In genomic region chr12:89087149-89087834, GRCh38 we compare ENCODE assay signal across 19 cellular contexts.
DNase-seq lines count a peak whose midpoint lies in the region; ATAC-seq, FAIRE-seq and TF ChIP-seq lines count a peak whose summit lies in the region.
"Had no signal": no experiment of that assay in that cellular context is flagged by ENCODE, and none has a peak within 500 bp of the region (broad histone marks: within the 10 kb centered on the region; RNA-seq: fewer than 3 reads in every experiment).

No MANE protein-coding gene starts in this region.

- H3K23ac ChIP-seq in H1 (ENCODE audit: insufficient read length) (no peak overlapping the region), mesendoderm (ENCODE audit: low read length) (no peak overlapping the region)

- TF ChIP-seq RAD21 in H1 (IDR thresholded peaks at IDR 0.05 in 1 of 2, conservative IDR thresholded peaks at IDR 0.05 in 1 of 2; ENCODE audit: low read depth in 2 of 2, low read length in 2 of 2): no peak

- H2AK5ac ChIP-seq in H1 (ENCODE audit: low read depth, low read length) (no peak overlapping the region), mesendoderm (ENCODE audit: low read length) (peak overlapping the region; percentile 54)

- peaks cover 40% of the 10 kb centered on the region for H3K4me1 ChIP-seq in HUES6 (ENCODE audit: control insufficient read depth, insufficient read depth, low read length)
- H3K4me1 ChIP-seq in H1 (replicated peaks in 1 of 4; ENCODE audit: control insufficient read depth in 3 of 4, insufficient read depth in 4 of 4, low read length in 3 of 4): peaks cover 2 to 18% (median 14%) of the 10 kb centered on the region in 4 experiments; a peak in 4 of 7 replicates
- H3K4me1 ChIP-seq in mesendoderm (ENCODE audit: control insufficient read depth, low read depth, low read length): peaks cover 11% of the 10 kb centered on the region

- no peak for ATAC-seq in HG03135 (IDR thresholded peaks at IDR 0.05; ENCODE audit: unreplicated experiment)
- ATAC-seq: gastrocnemius medialis; left ventricle myocardium superior; sciatic nerve; stimulated activated memory B cell treated with anti-CD40 and anti-IgM and Interleukin-4, amounts not matched to agents 10 μg/mL and 1 μg/mL and 100 μg/mL, for 72 hours had no signal

- H2BK12ac ChIP-seq in H1 (ENCODE audit: low read depth, low read length): peak overlapping the region; percentile 94

- no peaks in the 10 kb centered on the region for H3K79me1 ChIP-seq in H1 (ENCODE audit: low read depth, low read length)
- H3K79me1 ChIP-seq in mesendoderm (ENCODE audit: low read length): no peaks in the 10 kb centered on the region

- CTCF ChIA-PET in H1 (lab: Charles Lee; ENCODE audit: partially characterized antibody): interaction anchor here (1.3 to 1.4 kb wide), 2 partner anchors 10 to 25 kb away, joined by 3 read pairs; no protein-coding TSS in a partner anchor

- H2BK15ac ChIP-seq in H1 (ENCODE audit: low read length): 0 out of 2 replicates have a peak overlapping the region, but pooled peaks have one; percentile 18
- H2BK15ac ChIP-seq in mesendoderm (replicated peaks; ENCODE audit: low read depth): no peak overlapping the region

- H3K56ac ChIP-seq in H1 (replicated peaks; ENCODE audit: insufficient read length, low read depth, low read length) (no peak overlapping the region), mesendoderm (ENCODE audit: low read length) (peak overlapping the region; percentile 80)

- TF ChIP-seq EP300 in H1 (IDR thresholded peaks at IDR 0.05; ENCODE audit: borderline replicate concordance in 1 of 2, low read depth in 2 of 2, low read length in 2 of 2): no peak

- H3K36me3 ChIP-seq in HUES6 (ENCODE audit: control insufficient read depth, insufficient read depth, low read length): no peaks in the 10 kb centered on the region; the same call in 1 of the 2 replicates
- H3K36me3 ChIP-seq in H1 (ENCODE audit: control insufficient read depth in 2 of 4, insufficient read depth in 4 of 4, low read length in 3 of 4): no peaks in the 10 kb centered on the region; a peak in 1 of 8 replicates
- H3K36me3 ChIP-seq in mesendoderm (ENCODE audit: control insufficient read depth, insufficient read depth, low read length): no peaks in the 10 kb centered on the region
- H3K36me3 ChIP-seq: gastrocnemius medialis, thoracic aorta had no signal

- peak overlapping the region; percentile 12 for H4K91ac ChIP-seq in H1 (replicated peaks; ENCODE audit: insufficient read length, low read length)

- peak overlapping the region; percentile 62 for H2BK120ac ChIP-seq in H1 (replicated peaks; ENCODE audit: low read depth, low read length)
- H2BK120ac ChIP-seq in mesendoderm (ENCODE audit: low read depth, low read length): peak overlapping the region; percentile 1

- H3K79me2 ChIP-seq in H1 (ENCODE audit: control insufficient read depth in 1 of 2, insufficient read depth in 2 of 2, low read length in 2 of 2) (no peaks in the 10 kb centered on the region), mesendoderm (ENCODE audit: control insufficient read depth, insufficient read depth, low read length) (no peaks in the 10 kb centered on the region)

- 62% methylated on average over 6 of the region's 6 CpGs; no CpG with 5 or more reads in 1 of the 2 experiments for WGBS in H1 (ENCODE audit: extremely low coverage in 1 of 2, insufficient coverage in 1 of 2, insufficient read length in 1 of 2, insufficient replicate concordance in 2 of 2, low coverage in 1 of 2, low lambda C conversion rate in 2 of 2, missing lambda C conversion rate in 1 of 2), 2 experiments
- WGBS in mesendoderm (ENCODE audit: extremely low coverage, insufficient coverage, low lambda C conversion rate): no CpG with 5 or more reads among the region's 6 CpGs

- no peak for FAIRE-seq in H1 (lab: Jason Lieb, UNC)

- no peaks in the 10 kb centered on the region for H4K20me1 ChIP-seq in H1 (replicated peaks in 1 of 2; ENCODE audit: control insufficient read depth in 1 of 2, insufficient read depth in 2 of 2, low read length in 2 of 2)

- peak; percentile 87 for DNase-seq in DMS153 (lab: John Stamatoyannopoulos, UW)
- no peak for DNase-seq in H1 (ENCODE audit: low read depth in 1 of 2, low spot score in 2 of 2)
- peak; percentile 92 for DNase-seq in mesendoderm
- no peak for DNase-seq in NCI-H524 (lab: John Stamatoyannopoulos, UW)
- no peak for DNase-seq in OCI-M1 (lab: John Stamatoyannopoulos, UW)
- no peak for DNase-seq in stimulated activated CD4-positive, alpha-beta T cell treated with anti-CD3 and anti-CD28 coated beads, Interleukin-15, amount 100 ng/mL, for 24 hours
- DNase-seq: activated CD4-positive, alpha-beta T cell treated with anti-CD3 and anti-CD28 coated beads, Interleukin-2, amount 10 ng/mL, durations not matched to agents 24 days and 14 days; activated gamma-delta T cell; CD4-positive, alpha-beta memory T cell; gastrocnemius medialis; left ventricle myocardium superior; NCI-H146; NCI-H226; SHP77 treated with DMSO at 0.1 percent for 48 hours had no signal

- H2BK5ac ChIP-seq in H1 (ENCODE audit: low read depth, low read length): peak overlapping the region; percentile 93; the same call in 1 of the 2 replicates
- peak overlapping the region; percentile 97 for H2BK5ac ChIP-seq in mesendoderm (ENCODE audit: low read length)

- peak overlapping the region; percentile 95; the same call in 1 of the 2 replicates for H2BK20ac ChIP-seq in H1 (ENCODE audit: low read length)

- no peak overlapping the region for H3K4me3 ChIP-seq in HUES6 (ENCODE audit: low read depth, low read length)
- H3K4me3 ChIP-seq in H1 (ENCODE audit: extremely low read depth in 1 of 4, insufficient read depth in 2 of 4, low read depth in 3 of 4, low read length in 4 of 4): no peak overlapping the region
- no peak overlapping the region for H3K4me3 ChIP-seq in mesendoderm (ENCODE audit: low read length)
- H3K4me3 ChIP-seq: gastrocnemius medialis, thoracic aorta had no signal

- peak overlapping the region in 1 of 2 experiments; percentile 42; a peak in 1 of 4 replicates for H3K4me2 ChIP-seq in H1 (ENCODE audit: insufficient read depth in 1 of 2, low read depth in 2 of 2, low read length in 2 of 2)
- H3K4me2 ChIP-seq in mesendoderm (ENCODE audit: low read length): no peak overlapping the region

- no peak for TF ChIP-seq CTCF in H1 (IDR thresholded peaks at IDR 0.05; ENCODE audit: control extremely low read depth in 1 of 3, insufficient read depth in 1 of 3, low read depth in 1 of 3, low read length in 3 of 3)

- no peak overlapping the region for H2AFZ ChIP-seq in H1 (ENCODE audit: low read length)

- no peak overlapping the region; the same call in 1 of the 2 replicates for H4K8ac ChIP-seq in H1 (ENCODE audit: extremely low read depth, insufficient read depth, low read length)
- H4K8ac ChIP-seq in mesendoderm (ENCODE audit: low read depth, low read length): no peak overlapping the region

- no peaks in the 10 kb centered on the region for H3K27me3 ChIP-seq in HUES6 (ENCODE audit: control insufficient read depth, insufficient read depth, low read length)
- no peaks in the 10 kb centered on the region for H3K27me3 ChIP-seq in H1 (replicated peaks in 1 of 4; ENCODE audit: control insufficient read depth in 3 of 4, extremely low read depth in 1 of 4, insufficient read depth in 3 of 4, low read length in 3 of 4)
- no peaks in the 10 kb centered on the region for H3K27me3 ChIP-seq in mesendoderm (ENCODE audit: insufficient read depth, low read length, poor library complexity)

- H3K14ac ChIP-seq in H1 (ENCODE audit: insufficient read length): no peak overlapping the region

- no peak overlapping the region for H3K9ac ChIP-seq in HUES6 (ENCODE audit: low read length)
- H3K9ac ChIP-seq in H1 (replicated peaks in 1 of 4; ENCODE audit: extremely low read depth in 1 of 4, low read depth in 3 of 4, low read length in 3 of 4): no peak overlapping the region
- H3K9ac ChIP-seq in mesendoderm (ENCODE audit: low read length): peak overlapping the region; percentile 36

- TF ChIP-seq POLR2A in H1 (IDR thresholded peaks at IDR 0.05; ENCODE audit: control extremely low read depth in 1 of 2, low read depth in 2 of 2, low read length in 2 of 2): no peak

- H3K4ac ChIP-seq in H1 (replicated peaks; ENCODE audit: insufficient read length, low read depth, low read length): no peak overlapping the region
- H3K4ac ChIP-seq in mesendoderm (ENCODE audit: low read depth, low read length): peak overlapping the region; percentile 96

- H3K9me3 ChIP-seq in HUES6 (ENCODE audit: control insufficient read depth, insufficient read depth, low read depth, low read length): peaks cover 32% of the 10 kb centered on the region
- H3K9me3 ChIP-seq in H1 (ENCODE audit: insufficient read depth in 2 of 2, low read depth in 1 of 2, low read length in 1 of 2): peaks cover 18% of the 10 kb centered on the region in 2 experiments
- H3K9me3 ChIP-seq: gastrocnemius medialis, thoracic aorta had no signal

- H4K5ac ChIP-seq in H1 (ENCODE audit: insufficient read length, low read depth, low read length) (no peak overlapping the region), mesendoderm (ENCODE audit: low read length) (peak overlapping the region; percentile 50)

- H3K18ac ChIP-seq in H1 (ENCODE audit: extremely low read depth, low read length): 0 out of 2 replicates have a peak overlapping the region, but pooled peaks have one; percentile 6
- peak overlapping the region; percentile 69 for H3K18ac ChIP-seq in mesendoderm (ENCODE audit: low read length)

- peak overlapping the region; percentile 28; the same call in 1 of the 2 replicates for H3K27ac ChIP-seq in HUES6 (ENCODE audit: low read depth, low read length)
- no peak overlapping the region for H3K27ac ChIP-seq in H1 (ENCODE audit: low read depth, low read length)
- peak overlapping the region; percentile 46 for H3K27ac ChIP-seq in mesendoderm (ENCODE audit: low read depth, low read length)
- H3K27ac ChIP-seq: gastrocnemius medialis, thoracic aorta had no signal

- H3K23me2 ChIP-seq in H1 (ENCODE audit: low read depth, low read length): no peaks in the 10 kb centered on the region

- POLR2A ChIA-PET in H1 (lab: Charles Lee; ENCODE audit: partially characterized antibody): interaction anchor here (0.6 to 2.0 kb wide), 4 partner anchors 10 to 264 kb away, joined by 3 to 7 read pairs (median 4); no protein-coding TSS in a partner anchor

TF ChIP-seq in H1, 55 proteins besides CTCF, POLR2A, EP300 and RAD21 (continues in another document):
- TF ChIP-seq FOSL1 (IDR thresholded peaks at IDR 0.05; ENCODE audit: insufficient read depth, low read depth, low read length) (no peak), SP1 (IDR thresholded peaks at IDR 0.05; ENCODE audit: low read depth, low read length) (no peak), KDM5A (IDR thresholded peaks at IDR 0.05; ENCODE audit: low read length) (no peak), RBBP5 (IDR thresholded peaks at IDR 0.05; ENCODE audit: borderline replicate concordance, low read depth, low read length) (no peak), CHD1 (IDR thresholded peaks at IDR 0.05; ENCODE audit: low read depth, low read length) (no peak), SAP30 (IDR thresholded peaks at IDR 0.05; ENCODE audit: insufficient read depth, insufficient replicate concordance, low read length) (no peak), KDM1A (IDR thresholded peaks at IDR 0.05; ENCODE audit: borderline replicate concordance, low read length) (no peak)

Comparison
In these comparisons a context has a peak if more than half of its experiments do, and no peak if none do; other contexts are left out.
1. DNase-seq: peak in DMS153 (single experiment) and mesendoderm (single experiment); none in H1 (0 of 2), NCI-H524 (0 of 2), OCI-M1 (single experiment) and stimulated activated CD4-positive, alpha-beta T cell treated with anti-CD3 and anti-CD28 coated beads, Interleukin-15, amount 100 ng/mL, for 24 hours (single experiment).